In the genomic region with DNA sequence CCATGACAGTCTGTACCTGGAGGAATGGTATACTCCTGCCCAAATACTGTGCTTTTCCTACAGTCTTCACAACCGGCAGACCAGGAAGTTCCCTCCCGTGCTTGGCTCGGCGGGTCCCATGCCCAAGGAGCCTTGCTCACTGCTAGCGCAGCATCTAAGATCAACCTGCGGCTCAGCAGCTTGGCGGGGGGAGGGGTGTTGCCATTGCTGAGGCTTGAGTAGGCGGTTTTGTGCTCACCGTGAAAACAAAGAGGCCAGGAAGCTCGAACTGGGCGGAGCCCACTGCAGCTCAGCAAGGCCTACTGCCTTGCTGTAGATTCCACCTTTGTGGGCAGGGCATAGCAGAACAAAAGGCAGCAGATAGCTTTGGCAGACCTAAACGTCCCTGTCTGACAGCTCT, we compare ENCODE assay signal across 10 cellular contexts.
DNase-seq lines count a peak whose midpoint lies in the region; ATAC-seq lines count a peak whose summit lies in the region.
"Had no signal": no experiment of that assay in that cellular context is flagged by ENCODE, and none has a peak within 500 bp of the region (broad histone marks: within the 10 kb centered on the region; RNA-seq: fewer than 3 reads in every experiment).

No MANE protein-coding gene starts in this region.

- H3K4me3 Mint-ChIP-seq in effector memory CD8-positive, alpha-beta T cell, result peak overlapping the region in 1 of 2 donors; percentile 54
- H3K4me3 Mint-ChIP-seq: CD14-positive monocyte had no signal

- H3K36me3 Mint-ChIP-seq in effector memory CD8-positive, alpha-beta T cell (ENCODE audit: insufficient read depth), result no peaks in the 10 kb centered on the region
- H3K36me3 Mint-ChIP-seq: CD14-positive monocyte had no signal

- H3K27ac Mint-ChIP-seq in effector memory CD8-positive, alpha-beta T cell, result peak overlapping the region in 1 of 2 donors; percentile 49
- H3K27ac Mint-ChIP-seq: CD14-positive monocyte had no signal

- H3K9me3 Mint-ChIP-seq in effector memory CD8-positive, alpha-beta T cell, result no peaks in the 10 kb centered on the region

- peak; percentile 79 for ATAC-seq in effector memory CD8-positive, alpha-beta T cell (replicated peaks)
- no peak for ATAC-seq in HG02678 (IDR thresholded peaks at IDR 0.05; ENCODE audit: unreplicated experiment)

- DNase-seq in NCI-H69 (lab: John Stamatoyannopoulos, UW) (peak; percentile 2), HuH-7.5 (ENCODE audit: low spot score) (no peak), DMS 273 treated with DMSO at 0.1 percent for 48 hours (lab: John Stamatoyannopoulos, UW) (no peak), NCI-H2081 treated with DMSO at 0.1 percent for 48 hours (lab: John Stamatoyannopoulos, UW) (no peak)
- DNase-seq in activated CD8-positive, alpha-beta memory T cell treated with anti-CD3 and anti-CD28 coated beads, Interleukin-2, amount 50 U/mL, for 24 hours (ENCODE audit: extremely low read depth), result peak; percentile 10
- DNase-seq in effector memory CD8-positive, alpha-beta T cell, result peak; percentile 8 to 31 (median 15)
- peak; percentile 4 for DNase-seq in stimulated activated CD8-positive, alpha-beta memory T cell treated with anti-CD3 and anti-CD28 coated beads, Interleukin-12 subunit alpha, Interleukin-12 subunit beta, amount 100 ng/mL, for 1 hour (ENCODE audit: low read depth)
- DNase-seq: NCI-H187 had no signal

- peaks cover 31 to 50% of the 10 kb centered on the region in 2 donors for H3K27me3 Mint-ChIP-seq in effector memory CD8-positive, alpha-beta T cell

- peaks cover 3 to 5% of the 10 kb centered on the region in 2 donors for H3K4me1 Mint-ChIP-seq in effector memory CD8-positive, alpha-beta T cell (ENCODE audit: low read depth in 2 of 2)
- H3K4me1 Mint-ChIP-seq: CD14-positive monocyte had no signal

Comparison
In these comparisons a context has a peak if more than half of its experiments do, and no peak if none do; other contexts are left out.
1. DNase-seq: peak in NCI-H69 (single experiment), activated CD8-positive, alpha-beta memory T cell treated with anti-CD3 and anti-CD28 coated beads, Interleukin-2, amount 50 U/mL, for 24 hours (single experiment), effector memory CD8-positive, alpha-beta T cell (3 of 3) and stimulated activated CD8-positive, alpha-beta memory T cell treated with anti-CD3 and anti-CD28 coated beads, Interleukin-12 subunit alpha, Interleukin-12 subunit beta, amount 100 ng/mL, for 1 hour (single experiment); none in HuH-7.5 (single experiment), DMS 273 treated with DMSO at 0.1 percent for 48 hours (single experiment) and NCI-H2081 treated with DMSO at 0.1 percent for 48 hours (single experiment).